In the genomic region with DNA sequence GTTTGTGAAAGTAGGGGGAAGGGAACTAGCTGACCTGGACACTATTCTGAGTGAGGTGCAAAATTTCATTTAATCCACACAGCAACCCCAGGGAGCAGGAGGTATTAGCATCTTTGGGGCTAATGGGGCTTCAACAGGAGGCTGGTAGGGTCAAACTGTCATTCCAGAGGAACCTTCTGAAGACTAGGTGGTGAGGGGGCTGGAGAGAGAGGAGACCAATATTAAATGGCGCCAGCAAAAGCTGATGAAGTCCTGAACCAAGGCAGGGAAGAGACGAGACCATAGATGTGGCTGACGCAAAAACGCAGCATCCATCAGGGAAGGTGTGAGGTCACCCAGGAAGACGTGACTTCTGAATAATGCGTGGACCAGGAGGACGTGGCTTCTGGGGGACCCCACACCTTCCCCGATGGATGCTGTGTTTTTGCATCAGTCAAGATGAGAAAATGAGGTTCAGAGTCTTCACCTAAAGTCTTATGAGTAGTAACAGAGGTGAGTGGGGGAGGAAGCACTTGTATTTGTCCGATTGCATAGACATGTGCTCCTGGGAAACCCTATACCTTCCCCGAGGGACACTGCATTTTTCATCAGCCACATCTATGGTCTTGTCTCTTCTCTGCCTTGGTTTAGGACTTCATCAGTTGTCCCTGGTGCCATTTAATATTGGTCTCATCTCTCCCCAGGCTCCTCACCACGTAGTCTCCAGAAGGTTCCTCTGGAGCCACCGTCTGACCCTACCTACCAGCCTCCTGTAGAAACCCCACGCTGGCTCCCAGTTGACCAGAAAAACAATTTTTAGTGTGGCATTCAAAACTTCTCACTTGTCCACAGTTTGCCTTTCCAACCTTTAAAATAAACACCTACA, we compare ENCODE assay signal across 18 cellular contexts.
DNase-seq lines count a peak whose midpoint lies in the region; ATAC-seq and TF ChIP-seq lines count a peak whose summit lies in the region.
"Had no signal": no experiment of that assay in that cellular context is flagged by ENCODE, and none has a peak within 500 bp of the region (broad histone marks: within the 10 kb centered on the region; RNA-seq: fewer than 3 reads in every experiment).

No MANE protein-coding gene starts in this region.

- no peaks in the 10 kb centered on the region for H3K36me3 ChIP-seq in BE2C
- H3K36me3 ChIP-seq in prostate gland, result no peaks in the 10 kb centered on the region
- H3K36me3 ChIP-seq in adrenal gland (replicated peaks in 1 of 2), result no peaks in the 10 kb centered on the region
- H3K36me3 ChIP-seq: BLaER1 treated with 17β-estradiol and CSF1 and Interleukin-3, amounts not matched to agents 10 nM and 100 nM had no signal

- TF ChIP-seq POLR2A in prostate gland (IDR thresholded peaks at IDR 0.05) (no peak), adrenal gland (IDR thresholded peaks at IDR 0.05) (no peak)

- H3K4me3 ChIP-seq in BE2C (ENCODE audit: low read depth, low read length) (no peak overlapping the region), prostate gland (no peak overlapping the region), adrenal gland (no peak overlapping the region)
- H3K4me3 ChIP-seq: BLaER1 treated with 17β-estradiol and CSF1 and Interleukin-3, amounts not matched to agents 10 nM and 100 nM; GM23248 had no signal

- 92% methylated on average over 13 of the region's 13 CpGs for WGBS in prostate gland
- 81 to 93% (median 84%) methylated on average over 13 of the region's 13 CpGs for WGBS in adrenal gland, 4 donors

- TF ChIP-seq CTCF in BE2C (IDR thresholded peaks at IDR 0.05; ENCODE audit: low read depth, low read length) (no peak), prostate gland (IDR thresholded peaks at IDR 0.05) (no peak), adrenal gland (IDR thresholded peaks at IDR 0.05) (no peak)

- H3K27ac ChIP-seq in prostate gland (no peak overlapping the region), adrenal gland (no peak overlapping the region)
- H3K27ac ChIP-seq: BLaER1 treated with 17β-estradiol and CSF1 and Interleukin-3, amounts not matched to agents 10 nM and 100 nM; GM23248; HL-60 had no signal

- peaks cover 15% of the 10 kb centered on the region for H3K9me3 ChIP-seq in BE2C
- H3K9me3 ChIP-seq in prostate gland, result no peaks in the 10 kb centered on the region
- H3K9me3 ChIP-seq in adrenal gland (replicated peaks in 1 of 3), result no peaks in the 10 kb centered on the region
- H3K9me3 ChIP-seq: BLaER1 treated with 17β-estradiol and CSF1 and Interleukin-3, amounts not matched to agents 10 nM and 100 nM had no signal

- intact Hi-C loops in prostate gland (cut with DNase I), result no loop called here
- intact Hi-C loops in adrenal gland (cut with DNase I), result no loop called here

- peak; percentile 98 for DNase-seq in BE2C
- peak; percentile 8 for DNase-seq in ecto neural progenitor cell (ENCODE audit: low spot score)
- peak; percentile 4 for DNase-seq in mucosa of gallbladder (ENCODE audit: low spot score)
- peak; percentile 0 for DNase-seq in prostate gland (ENCODE audit: low spot score)
- DNase-seq in adrenal gland, result no peak
- no peak for DNase-seq in NCI-H510A (lab: John Stamatoyannopoulos, UW)
- DNase-seq: 8988T; CD8-positive, alpha-beta T cell; COR-L47; DMS 273 treated with DMSO at 0.1 percent for 48 hours; DMS53; DND-41; EL; GM23248; HCEC 1CT had no signal

- ATAC-seq in HG02938 (IDR thresholded peaks at IDR 0.05; ENCODE audit: unreplicated experiment), result no peak
- ATAC-seq: CD8-positive, alpha-beta T cell had no signal

- H3K4me1 ChIP-seq in BE2C, result peaks cover 30% of the 10 kb centered on the region
- H3K4me1 ChIP-seq in prostate gland (replicated peaks), result no peaks in the 10 kb centered on the region
- no peaks in the 10 kb centered on the region for H3K4me1 ChIP-seq in adrenal gland (replicated peaks in 1 of 2)
- H3K4me1 ChIP-seq: BLaER1 treated with 17β-estradiol and CSF1 and Interleukin-3, amounts not matched to agents 10 nM and 100 nM had no signal

- H3K27me3 ChIP-seq in BE2C (no peaks in the 10 kb centered on the region), prostate gland (replicated peaks; ENCODE audit: insufficient read depth) (no peaks in the 10 kb centered on the region), adrenal gland (no peaks in the 10 kb centered on the region)
- H3K27me3 ChIP-seq: BLaER1 treated with 17β-estradiol and CSF1 and Interleukin-3, amounts not matched to agents 10 nM and 100 nM had no signal

Comparison
In these comparisons a context has a peak if more than half of its experiments do, and no peak if none do; other contexts are left out.
1. DNase-seq: peak in BE2C (single experiment), ecto neural progenitor cell (single experiment), mucosa of gallbladder (single experiment) and prostate gland (single experiment); none in adrenal gland (0 of 7) and NCI-H510A (single experiment).